9 cellular contexts compared by ENCODE assay signal in the genomic region with DNA sequence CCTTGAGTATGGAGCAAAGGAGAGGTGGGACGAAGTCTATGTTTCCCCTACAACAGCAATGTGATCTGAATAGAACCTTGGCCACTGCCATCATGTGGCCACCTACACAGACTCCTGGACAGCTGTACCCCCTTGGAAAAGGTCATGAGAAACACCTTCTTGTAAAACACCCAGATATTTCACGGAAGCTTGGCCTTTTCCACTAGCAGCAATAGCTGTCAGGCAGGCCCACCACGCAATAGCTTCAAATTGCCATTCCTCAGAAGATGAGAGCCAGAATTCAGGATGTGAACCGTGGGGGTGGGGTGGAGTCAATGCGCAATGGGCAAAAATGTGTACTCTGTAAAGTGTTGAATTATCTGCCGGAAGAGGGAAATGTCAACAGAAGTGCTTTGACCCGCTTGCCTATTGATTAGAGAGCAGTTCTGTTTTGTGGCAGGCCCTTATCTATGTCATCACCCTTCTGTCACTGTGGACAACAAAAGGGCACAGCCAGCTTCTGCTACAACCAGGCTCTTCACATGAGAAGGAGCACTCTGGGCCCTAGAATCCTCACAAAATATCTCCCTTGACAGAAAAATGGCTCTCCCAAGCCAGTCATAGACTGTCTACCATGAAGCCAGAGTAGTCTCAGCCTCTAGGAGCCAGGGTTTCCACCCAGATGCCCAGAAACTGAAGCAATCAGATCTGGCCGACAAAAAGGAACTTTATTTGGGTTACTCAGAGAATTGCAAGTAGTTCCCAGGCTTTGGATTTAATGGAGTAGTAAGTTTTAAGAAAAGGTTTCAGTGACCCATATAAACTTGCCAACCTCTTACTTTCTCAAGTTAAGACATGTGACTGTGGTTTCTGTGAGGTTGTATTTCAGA. TPM values are rescaled to one million over a fixed set of nuclear protein-coding genes. Genes with fewer than 3 reads are reported as not detected.
A peak's percentile ranks its signal among the peaks of the same experiment; 100 is the strongest.
DNase-seq lines count a peak whose midpoint lies in the region; ATAC-seq and TF ChIP-seq lines count a peak whose summit lies in the region.
"Had no signal": no experiment of that assay in that cellular context is flagged by ENCODE, and none has a peak within 500 bp of the region (broad histone marks: within the 10 kb centered on the region; RNA-seq: fewer than 3 reads in every experiment).

No MANE protein-coding gene starts in this region.

- no peaks in the 10 kb centered on the region for H3K27me3 ChIP-seq in body of pancreas

- no peaks in the 10 kb centered on the region for H3K36me3 ChIP-seq in body of pancreas (replicated peaks in 1 of 2; ENCODE audit: insufficient read depth in 1 of 2, low read depth in 2 of 2)

- ATAC-seq in body of pancreas (peak; percentile 25), left lobe of liver (peak; percentile 93), GM18498 (IDR thresholded peaks at IDR 0.05; ENCODE audit: unreplicated experiment) (no peak)

- no peak overlapping the region for H3K4me3 ChIP-seq in body of pancreas

- no peak for TF ChIP-seq CTCF in body of pancreas (IDR thresholded peaks at IDR 0.05)

- no peak for TF ChIP-seq POLR2A in body of pancreas (IDR thresholded peaks at IDR 0.05)

- WGBS in body of pancreas, 2 donors: 46 to 57% methylated on average over 8 of the region's 8 CpGs

- H3K9me3 ChIP-seq in body of pancreas: no peaks in the 10 kb centered on the region

- intact Hi-C loops in body of pancreas (cut with DNase I): no loop called here

- H3K4me1 ChIP-seq in body of pancreas: peaks cover 51% of the 10 kb centered on the region

- DNase-seq in NCI-H2227 (lab: John Stamatoyannopoulos, UW; ENCODE audit: unreplicated experiment): peak; percentile 51
- peak in 1 of 4 donors; percentile 13 for DNase-seq in body of pancreas
- DNase-seq in left lobe of liver (ENCODE audit: low spot score): peak; percentile 91
- peak; percentile 72 for DNase-seq in superior temporal gyrus (ENCODE audit: extremely low spot score)
- DNase-seq in HCEC 1CT: no peak
- DNase-seq in RPMI8226: no peak
- DNase-seq in NCI-H2107 (lab: John Stamatoyannopoulos, UW): no peak
- DNase-seq: NCI-H2081 had no signal

- peak overlapping the region; percentile 18 to 56 (median 34) for H3K27ac ChIP-seq in body of pancreas

RNA-seq across cellular contexts. Expression of a gene that starts 9.5 kb away (rescaled TPM):
- total RNA-seq in body of pancreas (10 to 100 TPM; 17.6 to 19.8 TPM), left lobe of liver (12.4 TPM)

RNA-seq across cellular contexts. Expression of a gene that starts 33.3 kb away (rescaled TPM):
- total RNA-seq in body of pancreas (10 to 100 TPM; 19.4 to 21.3 TPM), left lobe of liver (80.7 TPM)

RNA-seq across cellular contexts. Expression of a gene that starts 55.3 kb away (rescaled TPM):
- total RNA-seq in body of pancreas (10 to 100 TPM; 38.7 to 46.8 TPM), left lobe of liver (1.9 TPM)

Comparison
In these comparisons a context has a peak if more than half of its experiments do, and no peak if none do; other contexts are left out.
1. DNase-seq: peak in NCI-H2227 (single experiment), left lobe of liver (single experiment) and superior temporal gyrus (single experiment); none in HCEC 1CT (single experiment), RPMI8226 (single experiment) and NCI-H2107 (single experiment).
2. RNA of a gene that starts 55.3 kb away (total RNA-seq): 38.7 to 46.8 TPM in body of pancreas; 1.9 TPM in left lobe of liver (single experiment); every median in the first group is over 10 times any median in the second.